ENCODE assay signal across 28 cellular contexts in genomic region chr20:16662462-16662861, GRCh38.
"Had no signal": no experiment of that assay in that cellular context is flagged by ENCODE, and none has a peak within 500 bp of the region (broad histone marks: within the 10 kb centered on the region; RNA-seq: fewer than 3 reads in every experiment).

No MANE protein-coding gene starts in this region.

- H3K36me3 Mint-ChIP-seq: activated CD4-positive, alpha-beta memory T cell treated with anti-CD3 and anti-CD28 coated beads for 36 hours; activated naive CD4-positive, alpha-beta T cell treated with anti-CD3 and anti-CD28 coated beads, Interleukin-2, amount 10 ng/mL, durations not matched to agents 7 days and 5 days; activated naive CD8-positive, alpha-beta T cell treated with anti-CD3 and anti-CD28 coated beads, Interleukin-2, amount 10 ng/mL, durations not matched to agents 7 days and 5 days; naive B cell; stimulated activated naive B cell treated with anti-CD40 and anti-IgM and Interleukin-4, amounts not matched to agents 10 μg/mL and 1 μg/mL and 100 μg/mL, for 72 hours had no signal

- ATAC-seq: activated CD4-positive, CD25-positive, alpha-beta regulatory T cell treated with anti-CD3 and anti-CD28 coated beads, Interleukin-2, amount 50 U/mL, for 24 hours; effector memory CD8-positive, alpha-beta T cell; gastroesophageal sphincter; left cardiac atrium; mucosa of descending colon; stimulated activated naive B cell treated with anti-CD40 and anti-IgM and Interleukin-4, amounts not matched to agents 10 μg/mL and 1 μg/mL and 100 μg/mL, for 72 hours had no signal

- H3K27ac Mint-ChIP-seq: activated CD4-positive, alpha-beta memory T cell treated with anti-CD3 and anti-CD28 coated beads for 36 hours; activated naive CD4-positive, alpha-beta T cell treated with anti-CD3 and anti-CD28 coated beads, Interleukin-2, amount 10 ng/mL, durations not matched to agents 7 days and 5 days; activated naive CD8-positive, alpha-beta T cell treated with anti-CD3 and anti-CD28 coated beads, Interleukin-2, amount 10 ng/mL, durations not matched to agents 7 days and 5 days; activated T-cell treated with anti-CD3 and anti-CD28 coated beads, Interleukin-2, amount 50 U/mL, for 24 hours; effector memory CD8-positive, alpha-beta T cell; naive B cell; stimulated activated naive B cell treated with anti-CD40 and anti-IgM and Interleukin-4, amounts not matched to agents 10 μg/mL and 1 μg/mL and 100 μg/mL, for 72 hours had no signal

- H3K4me3 Mint-ChIP-seq: activated CD4-positive, alpha-beta memory T cell treated with anti-CD3 and anti-CD28 coated beads for 36 hours; activated naive CD4-positive, alpha-beta T cell treated with anti-CD3 and anti-CD28 coated beads, Interleukin-2, amount 10 ng/mL, durations not matched to agents 7 days and 5 days; activated naive CD8-positive, alpha-beta T cell treated with anti-CD3 and anti-CD28 coated beads, Interleukin-2, amount 10 ng/mL, durations not matched to agents 7 days and 5 days; activated T-cell treated with anti-CD3 and anti-CD28 coated beads, Interleukin-2, amount 50 U/mL, for 24 hours; effector memory CD8-positive, alpha-beta T cell; naive B cell; neural crest cell; stimulated activated naive B cell treated with anti-CD40 and anti-IgM and Interleukin-4, amounts not matched to agents 10 μg/mL and 1 μg/mL and 100 μg/mL, for 72 hours had no signal

- H3K9me3 Mint-ChIP-seq: activated CD4-positive, alpha-beta memory T cell treated with anti-CD3 and anti-CD28 coated beads for 36 hours; activated naive CD4-positive, alpha-beta T cell treated with anti-CD3 and anti-CD28 coated beads, Interleukin-2, amount 10 ng/mL, durations not matched to agents 7 days and 5 days; activated naive CD8-positive, alpha-beta T cell treated with anti-CD3 and anti-CD28 coated beads, Interleukin-2, amount 10 ng/mL, durations not matched to agents 7 days and 5 days; activated T-cell treated with anti-CD3 and anti-CD28 coated beads, Interleukin-2, amount 50 U/mL, for 24 hours; effector memory CD8-positive, alpha-beta T cell had no signal

- DNase-seq: activated CD4-positive, alpha-beta memory T cell treated with anti-CD3 and anti-CD28 coated beads for 36 hours; activated CD4-positive, alpha-beta T cell treated with anti-CD3 and anti-CD28 coated beads for 48 hours; activated CD8-positive, alpha-beta memory T cell treated with anti-CD3 and anti-CD28 coated beads, Interleukin-2, amount 50 U/mL, for 48 hours; activated gamma-delta T cell; activated naive CD4-positive, alpha-beta T cell treated with anti-CD3 and anti-CD28 coated beads, Interleukin-2, amount 10 ng/mL, durations not matched to agents 7 days and 5 days; activated naive CD8-positive, alpha-beta T cell treated with anti-CD3 and anti-CD28 coated beads, Interleukin-2, amount 10 ng/mL, durations not matched to agents 7 days and 5 days; activated T-cell treated with anti-CD3 and anti-CD28 coated beads, Interleukin-2, amount 50 U/mL, for 24 hours; brain microvascular endothelial cell; cortex of kidney; effector memory CD8-positive, alpha-beta T cell; erythroblast; left cardiac atrium; left ventricle myocardium superior; mucosa of descending colon; naive B cell; pancreas; sigmoid colon; stimulated activated CD4-positive, alpha-beta T cell treated with anti-CD3 and anti-CD28 coated beads, Interleukin-15, amount 100 ng/mL, for 24 hours; stimulated activated CD4-positive, alpha-beta T cell treated with anti-CD3 and anti-CD28 coated beads, Interleukin-2, amount 100 ng/mL, for 24 hours; stimulated activated naive B cell treated with anti-CD40 and anti-IgM and Interleukin-4, amounts not matched to agents 10 μg/mL and 1 μg/mL and 100 μg/mL, for 72 hours; stomach; T-helper 9 cell; thyroid gland; upper lobe of left lung; WERI-Rb-1 had no signal

- H3K4me1 Mint-ChIP-seq: activated naive CD4-positive, alpha-beta T cell treated with anti-CD3 and anti-CD28 coated beads, Interleukin-2, amount 10 ng/mL, durations not matched to agents 7 days and 5 days; activated naive CD8-positive, alpha-beta T cell treated with anti-CD3 and anti-CD28 coated beads, Interleukin-2, amount 10 ng/mL, durations not matched to agents 7 days and 5 days; naive B cell; neural crest cell; stimulated activated naive B cell treated with anti-CD40 and anti-IgM and Interleukin-4, amounts not matched to agents 10 μg/mL and 1 μg/mL and 100 μg/mL, for 72 hours had no signal
